16 cellular contexts compared by ENCODE assay signal in genomic region chr2:73838889-73839539, GRCh38. TPM values are rescaled to one million over a fixed set of nuclear protein-coding genes. Genes with fewer than 3 reads are reported as not detected.
DNase-seq lines count a peak whose midpoint lies in the region; ATAC-seq and TF ChIP-seq lines count a peak whose summit lies in the region.
"Had no signal": no experiment of that assay in that cellular context is flagged by ENCODE, and none has a peak within 500 bp of the region (broad histone marks: within the 10 kb centered on the region; RNA-seq: fewer than 3 reads in every experiment).

No MANE protein-coding gene starts in this region.

- CTCF ChIA-PET in IMR-90 (lab: Yijun Ruan, JAX): interaction anchor here (0.9 to 1.5 kb wide), 2 partner anchors 15 to 313 kb away, joined by 3 read pairs; no protein-coding TSS in a partner anchor

- peak; percentile 60 for ATAC-seq in IMR-90 (ENCODE audit: low read depth)
- no peak for ATAC-seq in HG03196 (IDR thresholded peaks at IDR 0.05; ENCODE audit: unreplicated experiment)
- ATAC-seq: activated naive CD4-positive, alpha-beta T cell treated with anti-CD3 and anti-CD28 coated beads, Interleukin-2, amount 50 U/mL, for 72 hours; K562 had no signal

- POLR2A ChIA-PET in IMR-90 (lab: Charles Lee; ENCODE audit: unreplicated experiment): no interaction called here

- H3K4me2 ChIP-seq in IMR-90 (ENCODE audit: low read depth, low read length): no peak overlapping the region

- H3K27me3 ChIP-seq in IMR-90 (ENCODE audit: control insufficient read depth, insufficient read depth, low read length) (no peaks in the 10 kb centered on the region), dorsolateral prefrontal cortex (no peaks in the 10 kb centered on the region), tibial artery (no peaks in the 10 kb centered on the region)
- H3K27me3 ChIP-seq: upper lobe of right lung had no signal

- no peak for TF ChIP-seq POLR2A in IMR-90 (IDR thresholded peaks at IDR 0.05; ENCODE audit: low read depth, low read length)

- no peak overlapping the region for H4K8ac ChIP-seq in IMR-90 (ENCODE audit: low read depth in 2 of 2, low read length in 2 of 2)

- H2BK120ac ChIP-seq in IMR-90 (ENCODE audit: low read depth, low read length): no peak overlapping the region

- intact Hi-C loops in IMR-90 (cut with micrococcal nuclease) (no loop called here), dorsolateral prefrontal cortex (cut with DNase I) (no loop called here), tibial artery (cut with DNase I; ENCODE audit: low total_unique reads) (no loop called here)

- no peak overlapping the region for H4K91ac ChIP-seq in IMR-90 (ENCODE audit: insufficient read depth, low read depth, low read length)

- H3K56ac ChIP-seq in IMR-90 (ENCODE audit: extremely low read depth, insufficient read depth, low read length): no peak overlapping the region

- TF ChIP-seq CTCF in IMR-90 (conservative IDR thresholded peaks at IDR 0.05; ENCODE audit: low read depth, low read length): no peak
- TF ChIP-seq CTCF in dorsolateral prefrontal cortex (IDR thresholded peaks at IDR 0.05 in 54 of 56, conservative IDR thresholded peaks at IDR 0.05 in 2 of 56; ENCODE audit: low read depth in 1 of 56, partially characterized antibody in 56 of 56): no peak
- TF ChIP-seq CTCF in tibial artery (IDR thresholded peaks at IDR 0.05): no peak

- H3K23ac ChIP-seq in IMR-90 (ENCODE audit: low read depth, low read length): no peak overlapping the region

- no CpG with 5 or more reads among the region's 2 CpGs for WGBS in IMR-90 (ENCODE audit: extremely low coverage in 2 of 2, insufficient read length in 1 of 2), 2 experiments

- DNase-seq in IMR-90 (peak; percentile 33), dorsolateral prefrontal cortex (no peak), myocyte (ENCODE audit: low read depth) (peak; percentile 27), tibial artery (no peak), mucosa of gallbladder (ENCODE audit: low spot score) (no peak), SW 1271 (lab: John Stamatoyannopoulos, UW) (no peak), activated T-cell treated with anti-CD3 and anti-CD28 coated beads for 4 hours (no peak)
- DNase-seq: erythroblast; stimulated activated CD4-positive, alpha-beta T cell treated with anti-CD3 and anti-CD28 coated beads, Interleukin-1b, Interleukin-23, amount 100 ng/mL, for 48 hours; stimulated activated CD8-positive, alpha-beta memory T cell treated with anti-CD3 and anti-CD28 coated beads, Interleukin-4, amount 100 ng/mL, for 48 hours; upper lobe of right lung had no signal

- peaks cover 8% of the 10 kb centered on the region; the same call in 1 of the 2 replicates for H3K9me1 ChIP-seq in IMR-90 (ENCODE audit: insufficient read depth, low read length)

- no peak overlapping the region for H3K4ac ChIP-seq in IMR-90 (ENCODE audit: low read depth, low read length)

- H4K5ac ChIP-seq in IMR-90 (ENCODE audit: low read depth, low read length): no peak overlapping the region

- H3K36me3 ChIP-seq in IMR-90 (ENCODE audit: control insufficient read depth, insufficient read depth, low read length) (peaks cover 13% of the 10 kb centered on the region), tibial artery (peaks cover 13 to 32% (median 20%) of the 10 kb centered on the region in 3 donors)

- H3K4me1 ChIP-seq in IMR-90 (ENCODE audit: control insufficient read depth, insufficient read depth, low read length) (peaks cover 2% of the 10 kb centered on the region; the same call in 1 of the 2 replicates), tibial artery (peaks cover 0 to 23% (median 8%) of the 10 kb centered on the region in 4 donors)

- H3K4me3 ChIP-seq in IMR-90 (ENCODE audit: insufficient read depth, low read depth, low read length): no peak overlapping the region
- H3K4me3 ChIP-seq in dorsolateral prefrontal cortex: no peak overlapping the region
- H3K4me3 ChIP-seq in tibial artery: no peak overlapping the region
- H3K4me3 ChIP-seq: K562, lung, upper lobe of right lung had no signal

- no peak overlapping the region for H2BK20ac ChIP-seq in IMR-90 (ENCODE audit: low read depth, low read length)

- H2BK15ac ChIP-seq in IMR-90 (ENCODE audit: low read depth, low read length): no peak overlapping the region

- H3K9me3 ChIP-seq in IMR-90 (ENCODE audit: control insufficient read depth, insufficient read depth, low read length): no peaks in the 10 kb centered on the region
- no peaks in the 10 kb centered on the region for H3K9me3 ChIP-seq in tibial artery
- H3K9me3 ChIP-seq: upper lobe of right lung had no signal

- no peak overlapping the region for H3K9ac ChIP-seq in IMR-90 (ENCODE audit: low read depth, low read length)

- H2BK5ac ChIP-seq in IMR-90 (ENCODE audit: low read depth, low read length, poor library complexity, severe bottlenecking): peak overlapping the region; percentile 1

- BruUV-seq in IMR-90 (replicated peaks; lab: Mats Ljungman, UMichigan): no TSS peak

- dilution Hi-C loops in IMR-90 (cut with HindIII; ENCODE audit: low sequenced_read_pairs, unreplicated experiment): loop anchor here (25.0 kb wide), 1 partner anchor 273 kb away; no protein-coding TSS in a partner anchor

- H3K18ac ChIP-seq in IMR-90 (ENCODE audit: low read depth, low read length): no peak overlapping the region; the same call in 1 of the 2 replicates

- H2AK9ac ChIP-seq in IMR-90 (replicated peaks; ENCODE audit: low read depth, low read length, poor library complexity): no peak overlapping the region

- H3K27ac ChIP-seq in IMR-90 (ENCODE audit: insufficient read depth, low read length): no peak overlapping the region
- peak overlapping the region in 54 of 59 donors; percentile 2 to 82 (median 60) for H3K27ac ChIP-seq in dorsolateral prefrontal cortex
- H3K27ac ChIP-seq in tibial artery: peak overlapping the region; percentile 53 to 56
- H3K27ac ChIP-seq: upper lobe of right lung had no signal

- peaks cover 3 to 41% of the 10 kb centered on the region in 2 experiments; a peak in 3 of 4 replicates for H3K79me1 ChIP-seq in IMR-90 (ENCODE audit: low read depth in 1 of 2, low read length in 2 of 2)

- TF ChIP-seq RAD21 in IMR-90 (IDR thresholded peaks at IDR 0.05; ENCODE audit: low read length): no peak

- H3K14ac ChIP-seq in IMR-90 (replicated peaks; ENCODE audit: low read depth, low read length): no peak overlapping the region

- no peaks in the 10 kb centered on the region; the same call in 1 of the 2 replicates for H4K20me1 ChIP-seq in IMR-90 (ENCODE audit: insufficient read depth, low read length)

- H2AFZ ChIP-seq in IMR-90 (replicated peaks; ENCODE audit: low read length, poor library complexity): no peak overlapping the region

- no peak overlapping the region for H2AK5ac ChIP-seq in IMR-90 (ENCODE audit: low read depth, low read length)

- in situ Hi-C loops in IMR-90 (cut with MboI; ENCODE audit: low sequenced_read_pairs): loop anchor here (25.0 kb wide), 1 partner anchor 298 kb away; the partner anchor contains the start of gene BOLA3

TF ChIP-seq in IMR-90, 13 proteins besides CTCF, POLR2A, EP300 and RAD21 (continues in another document):
- no peak for TF ChIP-seq RFX5 (IDR thresholded peaks at IDR 0.05; ENCODE audit: low read depth, low read length)
- no peak for TF ChIP-seq FOS (IDR thresholded peaks at IDR 0.05; ENCODE audit: low read depth, low read length)
- TF ChIP-seq NFE2L2 (IDR thresholded peaks at IDR 0.05; ENCODE audit: low read depth, low read length): no peak
- TF ChIP-seq ELK1 (IDR thresholded peaks at IDR 0.05; ENCODE audit: borderline replicate concordance, low read depth, low read length): no peak
- no peak for TF ChIP-seq SMC3 (IDR thresholded peaks at IDR 0.05; ENCODE audit: low read depth, low read length)
- TF ChIP-seq CHD1 (IDR thresholded peaks at IDR 0.05; ENCODE audit: low read depth, low read length): no peak
- no peak for TF ChIP-seq CEBPB (IDR thresholded peaks at IDR 0.05; ENCODE audit: low read depth, low read length)
- TF ChIP-seq RCOR1 (IDR thresholded peaks at IDR 0.05; ENCODE audit: insufficient replicate concordance, low read length): no peak

RNA-seq across cellular contexts. Expression of gene STAMBP, which starts 10.3 kb away (rescaled TPM):
- total RNA-seq in IMR-90 (2012; rRNA removed) (33.9 and 38.7 TPM in 2 replicates), dorsolateral prefrontal cortex (10 to 100 TPM; 29.9 to 95.9 (median 44.7) TPM), myocyte (1,045 and 1,591 TPM in 2 replicates), mucosa of gallbladder (49.0 TPM)
- polyA plus RNA-seq in IMR-90 (2012; rRNA removed): 29.7 and 29.8 TPM in 2 replicates
- 19.1 and 24.1 TPM in 2 replicates for polyA plus RNA-seq in IMR-90 (2012; cell fraction: cytosol; rRNA removed)
- 11.1 and 26.9 TPM in 2 replicates for polyA plus RNA-seq in IMR-90 (2012; cell fraction: nucleus; rRNA removed; ENCODE audit: low replicate concordance)
- 548 TPM for polyA plus RNA-seq in myocyte (2012)

RNA-seq across cellular contexts. Expression of gene ACTG2, which starts 53.8 kb away (rescaled TPM):
- total RNA-seq in IMR-90 (2012; rRNA removed): 349 and 523 TPM in 2 replicates
- 887 and 899 TPM in 2 replicates for polyA plus RNA-seq in IMR-90 (2012; rRNA removed)
- 644 and 1,415 TPM in 2 replicates for polyA plus RNA-seq in IMR-90 (2012; cell fraction: cytosol; rRNA removed)
- 237 and 431 TPM in 2 replicates for polyA plus RNA-seq in IMR-90 (2012; cell fraction: nucleus; rRNA removed; ENCODE audit: low replicate concordance)
- 10 to 100 TPM in 9 of 120 experiments, 1 to 10 TPM in 63, under 1 TPM in 29, not detected in 19; 0.29 to 66.1 (median 2.0) TPM for total RNA-seq in dorsolateral prefrontal cortex
- total RNA-seq in myocyte: 1.2 TPM in 1 of 2 replicates, not detected in the other
- 0.39 TPM for polyA plus RNA-seq in myocyte (2012)
- 2,669 TPM for total RNA-seq in mucosa of gallbladder

RNA-seq across cellular contexts. Expression of gene C2orf78, which starts 55.0 kb away (rescaled TPM):
- total RNA-seq in IMR-90 (2012; rRNA removed) (not detected in 2 replicates), dorsolateral prefrontal cortex (not detected), myocyte (not detected in 2 replicates), mucosa of gallbladder (not detected)
- polyA plus RNA-seq in IMR-90 (2012; rRNA removed): 0.03 TPM in 1 of 2 replicates, not detected in the other
- polyA plus RNA-seq in IMR-90 (2012; cell fraction: cytosol; rRNA removed): not detected in 2 replicates
- not detected in 2 replicates for polyA plus RNA-seq in IMR-90 (2012; cell fraction: nucleus; rRNA removed; ENCODE audit: low replicate concordance)
- polyA plus RNA-seq in myocyte (2012): not detected
- total RNA-seq: activated naive CD4-positive, alpha-beta T cell treated with anti-CD3 and anti-CD28 coated beads, Interleukin-2, amount 50 U/mL, for 72 hours; lung; progenitor cell of endocrine pancreas; upper lobe of right lung had no signal
- polyA plus RNA-seq: lung had no signal

RNA-seq across cellular contexts. Expression of gene DUSP11, which starts 59.1 kb away (rescaled TPM):
- 25.6 and 28.6 TPM in 2 replicates for total RNA-seq in IMR-90 (2012; rRNA removed)
- polyA plus RNA-seq in IMR-90 (2012; rRNA removed): 21.8 and 22.4 TPM in 2 replicates
- polyA plus RNA-seq in IMR-90 (2012; cell fraction: cytosol; rRNA removed): 7.4 and 8.0 TPM in 2 replicates
- 2.4 and 15.2 TPM in 2 replicates for polyA plus RNA-seq in IMR-90 (2012; cell fraction: nucleus; rRNA removed; ENCODE audit: low replicate concordance)
- 10 to 100 TPM; 12.9 to 31.6 (median 21.5) TPM for total RNA-seq in dorsolateral prefrontal cortex
- total RNA-seq in myocyte: 21.4 and 33.2 TPM in 2 replicates
- 21.2 TPM for polyA plus RNA-seq in myocyte (2012)
- total RNA-seq in mucosa of gallbladder: 18.2 TPM

Comparison
In these comparisons a context has a peak if more than half of its experiments do, and no peak if none do; other contexts are left out.
1. DNase-seq: peak in IMR-90 (single experiment) and myocyte (single experiment); none in dorsolateral prefrontal cortex (0 of 10), tibial artery (0 of 2), mucosa of gallbladder (single experiment), SW 1271 (0 of 2) and activated T-cell treated with anti-CD3 and anti-CD28 coated beads for 4 hours (single experiment).
2. RNA of gene STAMBP, which starts 10.3 kb away (total RNA-seq): 1,045 to 1,591 TPM in myocyte; 49.0 TPM in mucosa of gallbladder (single experiment), 29.9 to 95.9 TPM in dorsolateral prefrontal cortex and 33.9 to 38.7 TPM in IMR-90; every median in the first group is over 10 times any median in the second.